ENCODE assay signal across 11 cellular contexts in the genomic region with DNA sequence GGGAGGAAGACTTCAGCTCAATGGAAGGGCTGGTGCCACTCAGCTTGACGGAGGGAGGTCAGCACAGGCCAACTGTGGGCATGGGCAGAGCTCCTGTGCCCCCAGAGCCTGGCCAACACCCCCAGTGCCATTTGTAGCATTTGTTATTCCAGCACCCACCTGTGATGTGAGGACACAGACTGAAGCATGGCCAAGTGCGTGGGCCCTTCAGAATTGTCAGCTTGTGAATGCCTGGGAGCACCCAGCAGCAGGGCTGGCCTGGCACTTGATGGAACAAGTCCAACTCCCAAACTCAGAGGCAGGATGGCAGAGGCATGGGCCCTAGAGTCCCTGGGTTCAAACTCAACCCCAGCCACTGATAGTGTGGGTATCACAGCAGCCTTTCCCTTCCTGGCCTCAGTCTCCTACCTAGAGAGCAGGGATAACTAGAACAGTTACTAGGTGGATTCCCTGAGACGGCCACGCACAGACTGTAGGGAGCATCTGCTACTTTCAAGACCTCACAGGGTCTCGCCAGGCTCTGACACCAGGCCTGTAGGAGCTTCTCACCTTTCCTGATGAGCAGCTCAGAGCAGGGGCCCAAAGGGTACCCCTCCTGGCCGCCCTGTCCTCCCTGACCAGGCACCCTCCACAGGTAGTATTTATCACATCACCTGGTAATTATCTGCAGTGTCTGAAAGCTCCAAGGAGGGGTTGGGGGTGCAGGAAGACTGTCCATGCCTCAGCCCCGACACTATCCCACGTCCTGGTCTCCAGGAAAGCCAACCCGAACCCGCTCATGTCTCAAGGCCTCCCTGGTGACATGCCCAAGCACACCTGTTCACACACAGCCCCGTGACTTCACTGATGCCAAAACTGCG. TPM values are rescaled to one million over a fixed set of nuclear protein-coding genes. Genes with fewer than 3 reads are reported as not detected.
DNase-seq lines count a peak whose midpoint lies in the region; ATAC-seq and TF ChIP-seq lines count a peak whose summit lies in the region.
"Not testable (repeated sequence)": the region's sequence is repeated elsewhere in the genome, so short reads cannot be mapped to it uniquely, and the experiment has no call there.
"Had no signal": no experiment of that assay in that cellular context is flagged by ENCODE, and none has a peak within 500 bp of the region (broad histone marks: within the 10 kb centered on the region; RNA-seq: fewer than 3 reads in every experiment).

No MANE protein-coding gene starts in this region.

- intact Hi-C loops in activated T-helper 1 cell treated with anti-CD3 and anti-CD28 coated beads, Interleukin-12 subunit alpha, Interleukin-12 subunit beta, Interleukin-2, Interleukin-4 antibody, amounts not matched to agents 30 ng/mL and 10 ng/mL and 1 ng/mL, durations not matched to agents 14 hours and 24 hours and 36 hours (cut with micrococcal nuclease) = not testable (repeated sequence)

- peaks cover 36% of the 10 kb centered on the region for H3K36me3 Mint-ChIP-seq in CD4-positive, CD25-positive, alpha-beta regulatory T cell
- not testable (repeated sequence) for H3K36me3 Mint-ChIP-seq in activated T-helper 1 cell treated with anti-CD3 and anti-CD28 coated beads, Interleukin-12 subunit alpha, Interleukin-12 subunit beta, Interleukin-2, Interleukin-4 antibody, amounts not matched to agents 30 ng/mL and 10 ng/mL and 1 ng/mL, durations not matched to agents 14 hours and 24 hours and 36 hours (ENCODE audit: low read depth)
- peaks cover 13% of the 10 kb centered on the region for H3K36me3 Mint-ChIP-seq in endodermal cell (ENCODE audit: low read depth)

- H3K4me3 Mint-ChIP-seq in CD4-positive, CD25-positive, alpha-beta regulatory T cell; activated T-helper 1 cell treated with anti-CD3 and anti-CD28 coated beads, Interleukin-12 subunit alpha, Interleukin-12 subunit beta, Interleukin-2, Interleukin-4 antibody, amounts not matched to agents 30 ng/mL and 10 ng/mL and 1 ng/mL, durations not matched to agents 14 hours and 24 hours and 36 hours; endodermal cell; stimulated activated naive CD8-positive, alpha-beta T cell treated with anti-CD3 and anti-CD28 coated beads, Interleukin-15, amount 100 ng/mL, for 72 hours: not testable (repeated sequence)

- H3K9me3 ChIP-seq in CD4-positive, CD25-positive, alpha-beta regulatory T cell (ENCODE audit: control insufficient read depth in 2 of 2, low read length in 2 of 2); WERI-Rb-1 (ENCODE audit: severe bottlenecking); endodermal cell (ENCODE audit: control insufficient read depth, low read length); neutrophil: not testable (repeated sequence)

- H3K36me3 ChIP-seq in CD4-positive, CD25-positive, alpha-beta regulatory T cell (ENCODE audit: control insufficient read depth, insufficient read depth, low read length) = peaks cover 11% of the 10 kb centered on the region
- H3K36me3 ChIP-seq in WERI-Rb-1; endodermal cell (ENCODE audit: control insufficient read depth, insufficient read depth, low read length): not testable (repeated sequence)
- peaks cover 21% of the 10 kb centered on the region for H3K36me3 ChIP-seq in neutrophil

- H3K4me1 ChIP-seq in CD4-positive, CD25-positive, alpha-beta regulatory T cell (ENCODE audit: control insufficient read depth, insufficient read depth, low read length, poor library complexity, severe bottlenecking) = not testable (repeated sequence)
- H3K4me1 ChIP-seq in endodermal cell (ENCODE audit: control insufficient read depth, insufficient read depth, low read length) (peaks cover 16% of the 10 kb centered on the region), neutrophil (ENCODE audit: control insufficient read depth in 1 of 2, insufficient read depth in 1 of 2, low read depth in 1 of 2, low read length in 1 of 2) (peaks cover 54 to 57% of the 10 kb centered on the region in 2 experiments)

- not testable (repeated sequence) for ATAC-seq in CD4-positive, CD25-positive, alpha-beta regulatory T cell (ENCODE audit: low read depth in 2 of 2); stimulated activated naive CD8-positive, alpha-beta T cell treated with anti-CD3 and anti-CD28 coated beads, Interleukin-15, amount 100 ng/mL, for 72 hours

- not testable (repeated sequence) for H3K4me3 ChIP-seq in CD4-positive, CD25-positive, alpha-beta regulatory T cell (ENCODE audit: low read depth, low read length); WERI-Rb-1 (ENCODE audit: low read depth, low read length); endodermal cell (ENCODE audit: low read length); neutrophil (ENCODE audit: low read depth in 1 of 2, low read length in 1 of 2)

- not testable (repeated sequence) for H3K27me3 ChIP-seq in CD4-positive, CD25-positive, alpha-beta regulatory T cell (ENCODE audit: control insufficient read depth, insufficient read depth, low read length); WERI-Rb-1 (ENCODE audit: insufficient read depth, low read depth, severe bottlenecking); endodermal cell (ENCODE audit: control insufficient read depth, insufficient read depth, low read length, poor library complexity, severe bottlenecking); neutrophil

- H3K9me3 Mint-ChIP-seq in CD4-positive, CD25-positive, alpha-beta regulatory T cell; activated T-helper 1 cell treated with anti-CD3 and anti-CD28 coated beads, Interleukin-12 subunit alpha, Interleukin-12 subunit beta, Interleukin-2, Interleukin-4 antibody, amounts not matched to agents 30 ng/mL and 10 ng/mL and 1 ng/mL, durations not matched to agents 14 hours and 24 hours and 36 hours; endodermal cell; stimulated activated naive CD8-positive, alpha-beta T cell treated with anti-CD3 and anti-CD28 coated beads, Interleukin-15, amount 100 ng/mL, for 72 hours: not testable (repeated sequence)

- H3K27ac ChIP-seq in CD4-positive, CD25-positive, alpha-beta regulatory T cell (ENCODE audit: insufficient read depth, low read length, poor library complexity, severe bottlenecking); endodermal cell (ENCODE audit: low read depth, low read length): not testable (repeated sequence)
- H3K27ac ChIP-seq in WERI-Rb-1 = peak overlapping the region; percentile 68; the same call in 1 of the 2 replicates
- peak overlapping the region; percentile 91 for H3K27ac ChIP-seq in neutrophil

- not testable (repeated sequence) for DNase-seq in CD4-positive, CD25-positive, alpha-beta regulatory T cell; WERI-Rb-1; activated T-helper 1 cell treated with anti-CD3 and anti-CD28 coated beads, Interleukin-12 subunit alpha, Interleukin-12 subunit beta, Interleukin-2, Interleukin-4 antibody, amounts not matched to agents 30 ng/mL and 10 ng/mL and 1 ng/mL, durations not matched to agents 14 hours and 24 hours and 36 hours (ENCODE audit: low spot score); endodermal cell; stimulated activated naive CD8-positive, alpha-beta T cell treated with anti-CD3 and anti-CD28 coated beads, Interleukin-15, amount 100 ng/mL, for 72 hours
- DNase-seq in mesenteric fat pad (ENCODE audit: low spot score) = peak; percentile 80

- peak overlapping the region in 2 of 3 donors; percentile 51 to 85 for H3K27ac Mint-ChIP-seq in CD4-positive, CD25-positive, alpha-beta regulatory T cell
- peak overlapping the region; percentile 50 for H3K27ac Mint-ChIP-seq in activated T-helper 1 cell treated with anti-CD3 and anti-CD28 coated beads, Interleukin-12 subunit alpha, Interleukin-12 subunit beta, Interleukin-2, Interleukin-4 antibody, amounts not matched to agents 30 ng/mL and 10 ng/mL and 1 ng/mL, durations not matched to agents 14 hours and 24 hours and 36 hours
- peak overlapping the region; percentile 49 for H3K27ac Mint-ChIP-seq in endodermal cell
- H3K27ac Mint-ChIP-seq in stimulated activated naive CD8-positive, alpha-beta T cell treated with anti-CD3 and anti-CD28 coated beads, Interleukin-15, amount 100 ng/mL, for 72 hours = peak overlapping the region; percentile 29 to 52

- H3K27me3 Mint-ChIP-seq in CD4-positive, CD25-positive, alpha-beta regulatory T cell; activated T-helper 1 cell treated with anti-CD3 and anti-CD28 coated beads, Interleukin-12 subunit alpha, Interleukin-12 subunit beta, Interleukin-2, Interleukin-4 antibody, amounts not matched to agents 30 ng/mL and 10 ng/mL and 1 ng/mL, durations not matched to agents 14 hours and 24 hours and 36 hours (ENCODE audit: insufficient read depth); endodermal cell (ENCODE audit: insufficient read depth); stimulated activated naive CD8-positive, alpha-beta T cell treated with anti-CD3 and anti-CD28 coated beads, Interleukin-15, amount 100 ng/mL, for 72 hours: not testable (repeated sequence)

- TF ChIP-seq CTCF in WERI-Rb-1 (IDR thresholded peaks at IDR 0.05; ENCODE audit: low read depth, low read length); endodermal cell (conservative IDR thresholded peaks at IDR 0.05); neutrophil (IDR thresholded peaks at IDR 0.05): not testable (repeated sequence)

- 88 to 95% methylated on average over 6 to 12 of the region's 12 CpGs for WGBS in endodermal cell (ENCODE audit: insufficient coverage in 1 of 2, insufficient read length in 1 of 2), 2 experiments

- H3K9ac ChIP-seq in endodermal cell (ENCODE audit: extremely low read depth, low read length, poor library complexity, severe bottlenecking) = not testable (repeated sequence)

- peaks cover 0 to 16% (median 2%) of the 10 kb centered on the region in 4 donors for H3K4me1 Mint-ChIP-seq in CD4-positive, CD25-positive, alpha-beta regulatory T cell
- H3K4me1 Mint-ChIP-seq in activated T-helper 1 cell treated with anti-CD3 and anti-CD28 coated beads, Interleukin-12 subunit alpha, Interleukin-12 subunit beta, Interleukin-2, Interleukin-4 antibody, amounts not matched to agents 30 ng/mL and 10 ng/mL and 1 ng/mL, durations not matched to agents 14 hours and 24 hours and 36 hours (ENCODE audit: low read depth) = peaks cover 17% of the 10 kb centered on the region
- H3K4me1 Mint-ChIP-seq in endodermal cell = peaks cover 27% of the 10 kb centered on the region
- H3K4me1 Mint-ChIP-seq in stimulated activated naive CD8-positive, alpha-beta T cell treated with anti-CD3 and anti-CD28 coated beads, Interleukin-15, amount 100 ng/mL, for 72 hours = peaks cover 17% of the 10 kb centered on the region

RNA-seq across cellular contexts. Expression of gene RGL4, which starts 13.7 kb away (rescaled TPM):
- total RNA-seq in CD4-positive, CD25-positive, alpha-beta regulatory T cell = 22.1 TPM
- 10 to 100 TPM; 71.3 to 85.0 (median 83.5) TPM for polyA plus RNA-seq in CD4-positive, CD25-positive, alpha-beta regulatory T cell
- 9.3 and 11.7 TPM in 2 replicates for total RNA-seq in activated T-helper 1 cell treated with anti-CD3 and anti-CD28 coated beads, Interleukin-12 subunit alpha, Interleukin-12 subunit beta, Interleukin-2, Interleukin-4 antibody, amounts not matched to agents 30 ng/mL and 10 ng/mL and 1 ng/mL, durations not matched to agents 14 hours and 24 hours and 36 hours
- total RNA-seq in endodermal cell (not detected), mesenteric fat pad (1.5 TPM)
- polyA plus RNA-seq in endodermal cell (2013, experiment 1 of 2) = not detected
- polyA plus RNA-seq in endodermal cell (2013, experiment 2 of 2) = not detected
- total RNA-seq: GM23248, HT1080 had no signal

RNA-seq across cellular contexts. Expression of gene DRICH1, which starts 45.0 kb away (rescaled TPM):
- total RNA-seq in CD4-positive, CD25-positive, alpha-beta regulatory T cell = not detected
- polyA plus RNA-seq in CD4-positive, CD25-positive, alpha-beta regulatory T cell = under 1 TPM in 1 of 4 donors, not detected in 3; 0.56 TPM
- 0.34 and 0.65 TPM in 2 replicates for total RNA-seq in activated T-helper 1 cell treated with anti-CD3 and anti-CD28 coated beads, Interleukin-12 subunit alpha, Interleukin-12 subunit beta, Interleukin-2, Interleukin-4 antibody, amounts not matched to agents 30 ng/mL and 10 ng/mL and 1 ng/mL, durations not matched to agents 14 hours and 24 hours and 36 hours
- total RNA-seq in endodermal cell (under 1 TPM in 1 of 2 donors, not detected in 1; 0.24 TPM), mesenteric fat pad (0.39 TPM)
- polyA plus RNA-seq in endodermal cell (2013, experiment 1 of 2) = not detected
- 0.21 TPM for polyA plus RNA-seq in endodermal cell (2013, experiment 2 of 2)
- total RNA-seq: GM23248, NCI-H460 had no signal
- polyA plus RNA-seq: CD8-positive, alpha-beta memory T cell; GM23248 had no signal
